In the genomic region with DNA sequence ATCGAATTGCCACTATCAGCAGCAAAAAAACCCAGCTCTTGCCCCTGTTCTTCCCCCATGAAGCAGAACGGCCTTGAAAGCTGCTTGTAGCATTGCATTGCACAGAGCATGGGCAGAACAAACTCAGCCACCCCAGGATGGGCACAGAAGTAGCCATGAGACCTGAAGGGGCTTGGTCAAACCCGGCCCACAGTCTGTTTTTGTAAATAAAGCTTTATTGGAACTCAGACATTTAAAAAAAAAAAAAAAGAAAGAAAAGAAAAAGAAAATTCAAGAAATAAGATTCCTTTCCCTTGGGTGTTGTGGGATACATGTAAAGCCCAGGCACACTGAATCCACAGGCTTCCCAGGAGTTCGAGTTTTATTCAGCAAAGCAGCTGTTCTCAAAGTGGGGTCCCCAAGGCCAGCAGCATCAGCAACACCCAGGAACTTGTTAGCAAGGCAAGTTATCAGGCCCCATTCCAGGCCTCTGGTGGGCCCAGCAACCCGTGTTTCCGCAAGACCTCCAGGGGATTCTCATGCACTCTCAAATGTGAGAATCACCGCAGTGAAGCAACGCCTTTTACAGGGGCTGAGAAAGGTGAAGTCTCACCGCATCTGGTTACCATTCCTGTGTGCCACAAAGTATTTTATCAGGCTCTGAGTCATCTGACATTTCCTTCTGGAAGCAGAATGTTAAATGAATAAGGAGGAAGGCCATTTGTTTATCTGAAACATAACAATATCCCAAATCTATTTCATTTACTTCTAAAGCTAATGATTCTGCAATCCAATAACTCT, we compare ENCODE assay signal across 12 cellular contexts.
DNase-seq lines count a peak whose midpoint lies in the region; ATAC-seq, FAIRE-seq and TF ChIP-seq lines count a peak whose summit lies in the region.
"Had no signal": no experiment of that assay in that cellular context is flagged by ENCODE, and none has a peak within 500 bp of the region (broad histone marks: within the 10 kb centered on the region; RNA-seq: fewer than 3 reads in every experiment).

No MANE protein-coding gene starts in this region.

- no peaks in the 10 kb centered on the region for H3K9me2 ChIP-seq in SK-N-SH

- no peak overlapping the region for H3K4me3 Mint-ChIP-seq in CD4-positive, alpha-beta memory T cell
- H3K4me3 Mint-ChIP-seq: activated CD8-positive, alpha-beta memory T cell treated with anti-CD3 and anti-CD28 coated beads, Interleukin-2, amount 10 ng/mL, durations not matched to agents 7 days and 5 days; activated naive CD4-positive, alpha-beta T cell treated with anti-CD3 and anti-CD28 coated beads, Interleukin-2, amount 50 U/mL, for 24 hours; mesothelial cell of epicardium had no signal

- H3K9me3 Mint-ChIP-seq in CD4-positive, alpha-beta memory T cell, result no peaks in the 10 kb centered on the region
- H3K9me3 Mint-ChIP-seq: activated naive CD4-positive, alpha-beta T cell treated with anti-CD3 and anti-CD28 coated beads, Interleukin-2, amount 50 U/mL, for 24 hours; mesothelial cell of epicardium had no signal

- POLR2A ChIA-PET in SK-N-SH (lab: Yijun Ruan, JAX), result no interaction called here
- POLR2A ChIA-PET in CD4-positive, alpha-beta memory T cell (lab: Charles Lee; ENCODE audit: partially characterized antibody), result no interaction called here

- H3K27me3 Mint-ChIP-seq in CD4-positive, alpha-beta memory T cell, result no peaks in the 10 kb centered on the region
- H3K27me3 Mint-ChIP-seq: activated CD8-positive, alpha-beta memory T cell treated with anti-CD3 and anti-CD28 coated beads, Interleukin-2, amount 10 ng/mL, durations not matched to agents 7 days and 5 days; activated naive CD4-positive, alpha-beta T cell treated with anti-CD3 and anti-CD28 coated beads, Interleukin-2, amount 50 U/mL, for 24 hours had no signal

- H3K4me1 Mint-ChIP-seq in CD4-positive, alpha-beta memory T cell, result peaks cover 0 to 3% (median under 1%) of the 10 kb centered on the region in 4 donors

- no peak for TF ChIP-seq RAD21 in SK-N-SH (IDR thresholded peaks at IDR 0.05; ENCODE audit: low read length)

- H3K4me2 ChIP-seq in SK-N-SH, result peak overlapping the region; percentile 50; the same call in 1 of the 2 replicates

- CTCF ChIA-PET in SK-N-SH (lab: Yijun Ruan, JAX), result interaction anchor here (0.6 to 8.7 kb wide), 12 partner anchors 58 to 1410 kb away, joined by 3 to 125 read pairs (median 8); partner anchors contain the start of genes COG1 and SSTR2
- CTCF ChIA-PET in CD4-positive, alpha-beta memory T cell (lab: Charles Lee; ENCODE audit: partially characterized antibody), result interaction anchor here (1.1 to 4.9 kb wide), 6 partner anchors 9 to 426 kb away, joined by 3 to 72 read pairs (median 28); no protein-coding TSS in a partner anchor

- H3F3A ChIP-seq in SK-N-SH (replicated peaks; ENCODE audit: insufficient read depth), result peaks cover 13% of the 10 kb centered on the region

- H3K27ac ChIP-seq in SK-N-SH (ENCODE audit: low read depth in 2 of 2, low read length in 1 of 2), result peak overlapping the region in 1 of 2 experiments; percentile 51; a peak in 2 of 4 replicates
- no peak overlapping the region for H3K27ac ChIP-seq in CD4-positive, alpha-beta memory T cell (ENCODE audit: low read depth, low read length)

- H3K4me3 ChIP-seq in SK-N-SH (ENCODE audit: low read depth in 2 of 2, low read length in 1 of 2) (no peak overlapping the region), fibroblast of mammary gland (ENCODE audit: control insufficient read depth, low read depth, low read length) (no peak overlapping the region)
- H3K4me3 ChIP-seq in CD4-positive, alpha-beta memory T cell (ENCODE audit: low read length in 2 of 2), result no peak overlapping the region

- no peaks in the 10 kb centered on the region for H3K9me3 ChIP-seq in SK-N-SH
- no peaks in the 10 kb centered on the region for H3K9me3 ChIP-seq in CD4-positive, alpha-beta memory T cell (ENCODE audit: control insufficient read depth in 1 of 2, low read length in 2 of 2)

- no peak overlapping the region for H2AFZ ChIP-seq in SK-N-SH (ENCODE audit: low read depth)

- peak; percentile 81 for DNase-seq in H4 (ENCODE audit: low spot score)
- DNase-seq in SK-N-SH, result no peak
- peak; percentile 84 for DNase-seq in fibroblast of mammary gland (ENCODE audit: low read depth)
- peak; percentile 85 for DNase-seq in urothelium cell line (ENCODE audit: low spot score)
- no peak for DNase-seq in left lobe of liver (ENCODE audit: low spot score)
- DNase-seq in CD4-positive, alpha-beta memory T cell, result no peak
- DNase-seq: activated CD8-positive, alpha-beta memory T cell treated with anti-CD3 and anti-CD28 coated beads, Interleukin-2, amount 10 ng/mL, durations not matched to agents 7 days and 5 days; NCI-H510A; RPMI8226 had no signal

- H3K9ac ChIP-seq in SK-N-SH, result peak overlapping the region; percentile 9; the same call in 1 of the 2 replicates

- H3K27me3 ChIP-seq in SK-N-SH (ENCODE audit: insufficient read depth), result no peaks in the 10 kb centered on the region
- no peaks in the 10 kb centered on the region for H3K27me3 ChIP-seq in CD4-positive, alpha-beta memory T cell (ENCODE audit: insufficient read depth, low read length)

- peak in 1 of 2 experiments; percentile 93; a peak in 2 of 4 replicates for TF ChIP-seq EP300 in SK-N-SH (IDR thresholded peaks at IDR 0.05; ENCODE audit: borderline replicate concordance in 1 of 2, low read depth in 1 of 2, low read length in 1 of 2)

- FAIRE-seq in urothelium cell line (lab: Jason Lieb, UNC), result no peak

- H3K4me1 ChIP-seq in SK-N-SH (ENCODE audit: control insufficient read depth in 1 of 2, insufficient read depth in 2 of 2, low read depth in 1 of 2, low read length in 1 of 2), result peaks cover 5 to 12% of the 10 kb centered on the region in 2 experiments; a peak in 2 of 4 replicates
- no peaks in the 10 kb centered on the region for H3K4me1 ChIP-seq in CD4-positive, alpha-beta memory T cell (ENCODE audit: insufficient read depth, low read length)

- no peaks in the 10 kb centered on the region for H4K20me1 ChIP-seq in SK-N-SH (ENCODE audit: insufficient read depth)

- H3K79me2 ChIP-seq in SK-N-SH (ENCODE audit: insufficient read depth), result peaks cover 4% of the 10 kb centered on the region; the same call in 1 of the 2 replicates

- intact Hi-C loops in CD4-positive, alpha-beta memory T cell (cut with micrococcal nuclease), result no loop called here

- H3K27ac Mint-ChIP-seq in CD4-positive, alpha-beta memory T cell, result no peak overlapping the region
- H3K27ac Mint-ChIP-seq: activated CD8-positive, alpha-beta memory T cell treated with anti-CD3 and anti-CD28 coated beads, Interleukin-2, amount 10 ng/mL, durations not matched to agents 7 days and 5 days; activated naive CD4-positive, alpha-beta T cell treated with anti-CD3 and anti-CD28 coated beads, Interleukin-2, amount 50 U/mL, for 24 hours; mesothelial cell of epicardium had no signal

- no peak for TF ChIP-seq CTCF in SK-N-SH (IDR thresholded peaks at IDR 0.05)
- TF ChIP-seq CTCF in fibroblast of mammary gland (conservative IDR thresholded peaks at IDR 0.05; ENCODE audit: control insufficient read depth, insufficient read depth, low read depth, low read length), result no peak

- WGBS in SK-N-SH (ENCODE audit: low lambda C conversion rate), result 64% methylated on average over 9 of the region's 9 CpGs

- no peaks in the 10 kb centered on the region for H3K36me3 ChIP-seq in SK-N-SH (replicated peaks in 1 of 2; ENCODE audit: control insufficient read depth in 1 of 2, insufficient read depth in 2 of 2, low read length in 1 of 2)
- H3K36me3 ChIP-seq in CD4-positive, alpha-beta memory T cell (ENCODE audit: insufficient read depth, low read length), result no peaks in the 10 kb centered on the region

- peaks cover 0 to 3% of the 10 kb centered on the region in 2 donors for H3K36me3 Mint-ChIP-seq in CD4-positive, alpha-beta memory T cell
- H3K36me3 Mint-ChIP-seq: activated CD8-positive, alpha-beta memory T cell treated with anti-CD3 and anti-CD28 coated beads, Interleukin-2, amount 10 ng/mL, durations not matched to agents 7 days and 5 days; activated naive CD4-positive, alpha-beta T cell treated with anti-CD3 and anti-CD28 coated beads, Interleukin-2, amount 50 U/mL, for 24 hours; mesothelial cell of epicardium had no signal

- ATAC-seq in left lobe of liver, result no peak
- no peak for ATAC-seq in HG02798 (IDR thresholded peaks at IDR 0.05; ENCODE audit: poor library complexity, unreplicated experiment)
- ATAC-seq: activated CD8-positive, alpha-beta memory T cell treated with anti-CD3 and anti-CD28 coated beads, Interleukin-2, amount 10 ng/mL, durations not matched to agents 7 days and 5 days had no signal

TF ChIP-seq in SK-N-SH, 30 proteins besides CTCF, POLR2A, EP300 and RAD21 (continues in another document):
- TF ChIP-seq FOSL2 (IDR thresholded peaks at IDR 0.05; ENCODE audit: borderline replicate concordance, low read depth) (peak; percentile 92; the same call in 1 of the 2 replicates), NFIC (IDR thresholded peaks at IDR 0.05; ENCODE audit: borderline replicate concordance) (peak; percentile 65; the same call in 1 of the 2 replicates), ZBTB33 (IDR thresholded peaks at IDR 0.05; ENCODE audit: borderline replicate concordance, low read depth) (peak; percentile 56; the same call in 1 of the 2 replicates), SIN3A (IDR thresholded peaks at IDR 0.05; ENCODE audit: borderline replicate concordance, low read depth, low read length) (no peak), TCF12 (IDR thresholded peaks at IDR 0.05) (peak; percentile 96)
- TF ChIP-seq, protein P1, sequence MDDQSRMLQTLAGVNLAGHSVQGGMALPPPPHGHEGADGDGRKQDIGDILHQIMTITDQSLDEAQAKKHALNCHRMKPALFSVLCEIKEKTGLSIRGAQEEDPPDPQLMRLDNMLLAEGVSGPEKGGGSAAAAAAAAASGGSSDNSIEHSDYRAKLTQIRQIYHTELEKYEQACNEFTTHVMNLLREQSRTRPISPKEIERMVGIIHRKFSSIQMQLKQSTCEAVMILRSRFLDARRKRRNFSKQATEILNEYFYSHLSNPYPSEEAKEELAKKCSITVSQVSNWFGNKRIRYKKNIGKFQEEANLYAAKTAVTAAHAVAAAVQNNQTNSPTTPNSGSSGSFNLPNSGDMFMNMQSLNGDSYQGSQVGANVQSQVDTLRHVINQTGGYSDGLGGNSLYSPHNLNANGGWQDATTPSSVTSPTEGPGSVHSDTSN (IDR thresholded peaks at IDR 0.05), result peak; percentile 93

Comparison
In these comparisons a context has a peak if more than half of its experiments do, and no peak if none do; other contexts are left out.
1. DNase-seq: peak in H4 (single experiment), fibroblast of mammary gland (single experiment) and urothelium cell line (single experiment); none in SK-N-SH (single experiment), left lobe of liver (single experiment) and CD4-positive, alpha-beta memory T cell (0 of 5).